Comparison of ENCODE assay signal across 22 cellular contexts in the genomic region with DNA sequence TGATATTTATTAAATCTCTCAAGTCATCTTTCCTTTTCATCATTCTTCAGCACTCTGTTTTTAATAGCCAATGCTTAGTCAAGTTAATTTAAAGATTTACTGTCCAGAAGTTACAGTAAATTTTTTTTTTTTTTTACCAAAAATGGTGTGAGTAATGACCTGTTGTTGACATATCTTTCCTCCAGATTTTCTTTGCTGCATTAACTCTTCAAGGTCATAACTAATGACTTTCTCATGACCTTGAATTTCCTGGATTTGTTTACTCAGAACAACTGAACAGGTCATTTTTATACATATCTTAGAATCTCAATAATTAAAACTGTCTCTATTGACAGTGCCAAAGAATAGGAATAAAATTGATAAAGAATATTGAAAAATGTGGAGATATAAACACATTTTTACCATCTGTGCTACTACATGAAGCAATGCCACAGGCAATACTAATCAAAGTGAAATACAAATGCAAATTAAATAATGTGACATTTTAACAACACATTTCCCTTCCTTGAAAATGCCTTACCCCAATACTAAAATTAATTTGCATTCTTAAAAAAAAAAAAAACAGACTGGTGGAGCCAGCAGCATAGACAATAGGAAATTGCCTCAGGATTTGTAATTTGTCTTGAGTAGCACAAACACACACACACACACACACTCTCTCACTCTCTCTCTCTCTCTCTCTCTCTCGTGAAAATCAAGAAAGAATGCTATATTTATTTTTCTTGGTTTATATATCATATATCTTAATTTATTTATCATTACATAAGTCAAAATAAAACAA. TPM values are rescaled to one million over a fixed set of nuclear protein-coding genes. Genes with fewer than 3 reads are reported as not detected.
DNase-seq lines count a peak whose midpoint lies in the region; ATAC-seq and TF ChIP-seq lines count a peak whose summit lies in the region.
"Had no signal": no experiment of that assay in that cellular context is flagged by ENCODE, and none has a peak within 500 bp of the region (broad histone marks: within the 10 kb centered on the region; RNA-seq: fewer than 3 reads in every experiment).

No MANE protein-coding gene starts in this region.

- intact Hi-C loops in natural killer cell (cut with micrococcal nuclease): no loop called here

- peaks cover 46 to 48% of the 10 kb centered on the region in 2 donors for H3K4me1 Mint-ChIP-seq in natural killer cell

- no peaks in the 10 kb centered on the region for H3K9me3 Mint-ChIP-seq in natural killer cell
- H3K9me3 Mint-ChIP-seq: nephron progenitor cell had no signal

- ATAC-seq in natural killer cell (peak in 1 of 3 donors; percentile 9), GM18498 (IDR thresholded peaks at IDR 0.05; ENCODE audit: unreplicated experiment) (no peak)
- ATAC-seq: heart left ventricle, left lung, right cardiac atrium had no signal

- no peak overlapping the region for H3K4me3 ChIP-seq in cardiac fibroblast (replicated peaks in 1 of 2; ENCODE audit: low read depth in 2 of 2, low read length in 2 of 2)
- H3K4me3 ChIP-seq: heart left ventricle, left lung, upper lobe of left lung had no signal

- TF ChIP-seq CTCF in cardiac fibroblast (IDR thresholded peaks at IDR 0.05; ENCODE audit: low read depth, low read length): no peak
- TF ChIP-seq CTCF in natural killer cell (IDR thresholded peaks at IDR 0.05): no peak

- peaks cover 1% of the 10 kb centered on the region for H3K36me3 Mint-ChIP-seq in natural killer cell
- H3K36me3 Mint-ChIP-seq: brain; CD4-positive, CD25-positive, alpha-beta regulatory T cell had no signal

- DNase-seq in EH (ENCODE audit: low read depth): peak; percentile 68
- DNase-seq in NCI-H1048 (lab: John Stamatoyannopoulos, UW): peak; percentile 50
- DNase-seq in cardiac fibroblast (ENCODE audit: low read depth in 2 of 2): peak; percentile 34 to 42
- DNase-seq in natural killer cell: no peak
- DNase-seq in AML-193 (lab: John Stamatoyannopoulos, UW): no peak
- no peak for DNase-seq in HuH-7 (ENCODE audit: low spot score)
- DNase-seq in stimulated activated CD8-positive, alpha-beta memory T cell treated with anti-CD3 and anti-CD28 coated beads, Interleukin-4, amount 100 ng/mL, for 48 hours: no peak
- DNase-seq: activated CD8-positive, alpha-beta T cell treated with anti-CD3 and anti-CD28 coated beads, Interleukin-2, amount 10 ng/mL, durations not matched to agents 7 days and 5 days; activated gamma-delta T cell treated with Interleukin-2 at 50 U/mL for 16 hours; DMS 273 treated with DMSO at 0.1 percent for 48 hours; GDM1; heart left ventricle; left lung; nephron progenitor cell; right cardiac atrium; RPMI8226; T-helper 9 cell; upper lobe of left lung had no signal

- peak overlapping the region; percentile 85 to 89 for H3K27ac Mint-ChIP-seq in natural killer cell
- H3K27ac Mint-ChIP-seq: activated CD8-positive, alpha-beta T cell treated with anti-CD3 and anti-CD28 coated beads, Interleukin-2, amount 10 ng/mL, durations not matched to agents 7 days and 5 days; CD4-positive, CD25-positive, alpha-beta regulatory T cell; nephron progenitor cell had no signal

- no peaks in the 10 kb centered on the region for H3K27me3 Mint-ChIP-seq in natural killer cell (ENCODE audit: low read depth in 2 of 2)
- H3K27me3 Mint-ChIP-seq: CD4-positive, CD25-positive, alpha-beta regulatory T cell had no signal

- H3K4me3 Mint-ChIP-seq in natural killer cell: peak overlapping the region; percentile 74
- H3K4me3 Mint-ChIP-seq: activated CD8-positive, alpha-beta T cell treated with anti-CD3 and anti-CD28 coated beads, Interleukin-2, amount 10 ng/mL, durations not matched to agents 7 days and 5 days; CD4-positive, CD25-positive, alpha-beta regulatory T cell; nephron progenitor cell had no signal

RNA-seq across cellular contexts. Expression of a gene that starts 22.6 kb away (rescaled TPM):
- total RNA-seq in natural killer cell: under 1 TPM in 2 of 3 donors, not detected in 1; 0.19 to 0.23 TPM
- total RNA-seq: activated CD8-positive, alpha-beta T cell treated with anti-CD3 and anti-CD28 coated beads, Interleukin-2, amount 10 ng/mL, durations not matched to agents 7 days and 5 days; LHCN-M2 had no signal

Comparison
In these comparisons a context has a peak if more than half of its experiments do, and no peak if none do; other contexts are left out.
1. DNase-seq: peak in EH (single experiment), NCI-H1048 (single experiment) and cardiac fibroblast (2 of 2); none in natural killer cell (single experiment), AML-193 (0 of 2), HuH-7 (single experiment) and stimulated activated CD8-positive, alpha-beta memory T cell treated with anti-CD3 and anti-CD28 coated beads, Interleukin-4, amount 100 ng/mL, for 48 hours (single experiment).